In genomic region chr9:127608104-127608966, GRCh38 we compare ENCODE assay signal across 8 cellular contexts. TPM values are rescaled to one million over a fixed set of nuclear protein-coding genes. Genes with fewer than 3 reads are reported as not detected.
DNase-seq lines count a peak whose midpoint lies in the region; ATAC-seq, FAIRE-seq and TF ChIP-seq lines count a peak whose summit lies in the region.

No MANE protein-coding gene starts in this region.

- H3K27me3 ChIP-seq in RWPE2 (ENCODE audit: insufficient read depth, poor library complexity, severe bottlenecking) (no peaks in the 10 kb centered on the region), neuron (ENCODE audit: insufficient read depth, low read length) (peaks cover 13% of the 10 kb centered on the region), stomach smooth muscle (ENCODE audit: control insufficient read depth in 1 of 2, insufficient read depth in 2 of 2, low read length in 2 of 2) (peaks cover 2 to 3% of the 10 kb centered on the region in 2 donors)

- peak overlapping the region; percentile 24 for H3K4me3 ChIP-seq in RWPE2 (ENCODE audit: severe bottlenecking)
- peak overlapping the region; percentile 57 for H3K4me3 ChIP-seq in neuron (ENCODE audit: low read length)
- H3K4me3 ChIP-seq in stomach smooth muscle (ENCODE audit: low read length in 2 of 2): peak overlapping the region; percentile 61 to 71

- H3K4me1 ChIP-seq in RWPE2 (ENCODE audit: insufficient read depth, poor library complexity, severe bottlenecking) (no peaks in the 10 kb centered on the region), neuron (ENCODE audit: insufficient read depth, low read length) (peaks cover 25% of the 10 kb centered on the region), stomach smooth muscle (ENCODE audit: control insufficient read depth, insufficient read depth, low read length) (peaks cover 19% of the 10 kb centered on the region)

- DNase-seq in D341Med (ENCODE audit: low spot score) (peak; percentile 95), M059J (ENCODE audit: low read depth) (peak; percentile 66), RWPE2 (ENCODE audit: low spot score) (peak; percentile 90), activated gamma-delta T cell (lab: John Stamatoyannopoulos, UW) (peak; percentile 58), frontal cortex (ENCODE audit: low spot score in 2 of 2) (peak; percentile 77 to 83), GDM1 (lab: John Stamatoyannopoulos, UW) (no peak)

- no peak for TF ChIP-seq CTCF in RWPE2 (IDR thresholded peaks at IDR 0.05; ENCODE audit: poor library complexity, severe bottlenecking)

- ATAC-seq in RWPE2 (ENCODE audit: low read depth): peak; percentile 69

- H3K9ac ChIP-seq in stomach smooth muscle (ENCODE audit: low read length in 2 of 2): peak overlapping the region; percentile 12 to 58

- no peak for FAIRE-seq in frontal cortex (lab: Jason Lieb, UNC)

- no peak overlapping the region for H3K27ac ChIP-seq in RWPE2 (ENCODE audit: poor library complexity, severe bottlenecking)
- H3K27ac ChIP-seq in stomach smooth muscle (ENCODE audit: low read length): peak overlapping the region; percentile 41

- H3K36me3 ChIP-seq in RWPE2 (ENCODE audit: low read depth) (no peaks in the 10 kb centered on the region), neuron (ENCODE audit: insufficient read depth, low read length) (no peaks in the 10 kb centered on the region), stomach smooth muscle (ENCODE audit: control insufficient read depth in 2 of 2, insufficient read depth in 2 of 2, low read length in 2 of 2) (no peaks in the 10 kb centered on the region)

- peak overlapping the region; percentile 69 for H2AFZ ChIP-seq in neuron (ENCODE audit: low read depth, low read length)

- H3K9me3 ChIP-seq in RWPE2 (ENCODE audit: severe bottlenecking) (no peaks in the 10 kb centered on the region), neuron (ENCODE audit: low read length) (no peaks in the 10 kb centered on the region), stomach smooth muscle (ENCODE audit: control insufficient read depth in 2 of 2, low read length in 2 of 2) (no peaks in the 10 kb centered on the region)

RNA-seq across cellular contexts. Expression of gene STXBP1, which starts 3.7 kb away (rescaled TPM):
- 15.0 and 32.1 TPM in 2 replicates for total RNA-seq in M059J (2014; rRNA removed; shearing (Covaris generic))
- 63.2 TPM for total RNA-seq in frontal cortex
